7 cellular contexts compared by ENCODE assay signal in the genomic region with DNA sequence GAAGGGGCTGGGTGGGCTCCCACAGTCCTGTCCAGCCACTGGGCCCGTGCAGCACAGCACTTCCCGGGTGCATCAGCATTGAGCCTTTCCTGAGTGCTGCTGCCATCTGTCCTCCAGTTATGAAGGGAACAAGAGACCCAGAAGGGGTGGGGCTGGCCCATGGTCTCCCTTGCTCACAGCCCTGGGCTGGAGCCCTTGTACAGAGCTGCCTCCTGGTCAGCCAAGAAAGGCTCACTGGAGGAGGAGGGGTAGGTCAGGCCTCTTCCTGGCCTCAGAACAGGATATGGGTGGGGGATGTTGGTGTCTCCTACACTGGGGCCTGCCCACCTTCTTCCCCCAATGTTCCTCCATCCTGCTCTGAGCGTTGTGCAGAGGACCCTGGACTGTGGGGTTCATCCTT. TPM values are rescaled to one million over a fixed set of nuclear protein-coding genes. Genes with fewer than 3 reads are reported as not detected.
"Had no signal": no experiment of that assay in that cellular context is flagged by ENCODE, and none has a peak within 500 bp of the region (broad histone marks: within the 10 kb centered on the region; RNA-seq: fewer than 3 reads in every experiment).

No MANE protein-coding gene starts in this region.

RNA-seq across cellular contexts. Expression of a gene that starts 30.6 kb away (rescaled TPM):
- total RNA-seq: fibroblast of lung, smooth muscle cell had no signal

RNA-seq across cellular contexts. Expression of a gene that starts 50.0 kb away (rescaled TPM):
- total RNA-seq: chondrocyte, foreskin keratinocyte, occipital lobe, smooth muscle cell had no signal
- polyA plus RNA-seq: fibroblast of lung, foreskin keratinocyte, immature natural killer cell, neural cell, smooth muscle cell had no signal
